13 cellular contexts compared by ENCODE assay signal in the genomic region with DNA sequence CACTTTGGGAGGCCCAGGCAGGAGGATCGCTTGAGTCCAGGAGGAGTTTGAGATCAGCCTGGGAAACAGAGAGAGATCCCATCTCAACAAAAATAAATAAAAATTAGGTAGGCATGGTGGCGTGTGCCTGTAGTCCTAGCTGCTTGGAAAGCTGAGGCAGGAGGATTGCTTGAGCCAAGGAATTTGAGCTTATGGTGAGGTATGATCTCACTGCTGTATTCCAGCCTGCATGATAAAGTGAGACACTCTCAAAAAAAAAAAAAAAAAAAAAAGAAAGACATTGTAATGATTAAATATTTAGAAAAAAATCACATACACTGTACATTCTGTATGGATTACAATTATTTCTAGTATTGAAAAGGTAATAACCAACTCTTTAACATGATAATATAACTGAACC.
DNase-seq lines count a peak whose midpoint lies in the region; ATAC-seq and TF ChIP-seq lines count a peak whose summit lies in the region.
"Had no signal": no experiment of that assay in that cellular context is flagged by ENCODE, and none has a peak within 500 bp of the region (broad histone marks: within the 10 kb centered on the region; RNA-seq: fewer than 3 reads in every experiment).

No MANE protein-coding gene starts in this region.

- ATAC-seq in GM21526 (IDR thresholded peaks at IDR 0.05; ENCODE audit: low FRiP score, unreplicated experiment) (no peak), HG03175 (IDR thresholded peaks at IDR 0.05; ENCODE audit: unreplicated experiment) (no peak)
- ATAC-seq in activated CD8-positive, alpha-beta memory T cell treated with anti-CD3 and anti-CD28 coated beads, Interleukin-2, amount 10 ng/mL, durations not matched to agents 7 days and 5 days: no peak

- H3K4me3 Mint-ChIP-seq in activated CD8-positive, alpha-beta memory T cell treated with anti-CD3 and anti-CD28 coated beads, Interleukin-2, amount 10 ng/mL, durations not matched to agents 7 days and 5 days: no peak overlapping the region
- H3K4me3 Mint-ChIP-seq: CD4-positive, CD25-positive, alpha-beta regulatory T cell had no signal

- H3K36me3 Mint-ChIP-seq in activated CD8-positive, alpha-beta memory T cell treated with anti-CD3 and anti-CD28 coated beads, Interleukin-2, amount 10 ng/mL, durations not matched to agents 7 days and 5 days: no peaks in the 10 kb centered on the region
- H3K36me3 Mint-ChIP-seq: CD4-positive, CD25-positive, alpha-beta regulatory T cell had no signal

- POLR2A ChIA-PET in HEK293T (lab: Yijun Ruan, JAX): no interaction called here

- H3K27me3 Mint-ChIP-seq in activated CD8-positive, alpha-beta memory T cell treated with anti-CD3 and anti-CD28 coated beads, Interleukin-2, amount 10 ng/mL, durations not matched to agents 7 days and 5 days: no peaks in the 10 kb centered on the region
- H3K27me3 Mint-ChIP-seq: CD4-positive, CD25-positive, alpha-beta regulatory T cell had no signal

- H3K4me1 Mint-ChIP-seq in activated CD8-positive, alpha-beta memory T cell treated with anti-CD3 and anti-CD28 coated beads, Interleukin-2, amount 10 ng/mL, durations not matched to agents 7 days and 5 days: no peaks in the 10 kb centered on the region
- H3K4me1 Mint-ChIP-seq: CD4-positive, CD25-positive, alpha-beta regulatory T cell had no signal

- DNase-seq in HEK293T (ENCODE audit: extremely low spot score) (no peak), amniotic epithelial cell (ENCODE audit: low read depth) (peak; percentile 28), fibroblast of mammary gland (ENCODE audit: low read depth) (peak; percentile 22), non-pigmented ciliary epithelial cell (ENCODE audit: low read depth) (peak; percentile 26)
- DNase-seq in activated CD8-positive, alpha-beta memory T cell treated with anti-CD3 and anti-CD28 coated beads, Interleukin-2, amount 10 ng/mL, durations not matched to agents 7 days and 5 days: no peak
- DNase-seq: ACHN; CD4-positive, CD25-positive, alpha-beta regulatory T cell; DMS53; GF-D8; HCEC 1CT had no signal

- CTCF ChIA-PET in HEK293T (lab: Yijun Ruan, JAX): no interaction called here
- CTCF ChIA-PET in activated CD8-positive, alpha-beta memory T cell treated with anti-CD3 and anti-CD28 coated beads, Interleukin-2, amount 10 ng/mL, durations not matched to agents 7 days and 5 days (lab: Charles Lee): no interaction called here

- no peak for TF ChIP-seq CTCF in fibroblast of mammary gland (conservative IDR thresholded peaks at IDR 0.05; ENCODE audit: control insufficient read depth, insufficient read depth, low read depth, low read length)

- no peaks in the 10 kb centered on the region for H3K9me3 Mint-ChIP-seq in activated CD8-positive, alpha-beta memory T cell treated with anti-CD3 and anti-CD28 coated beads, Interleukin-2, amount 10 ng/mL, durations not matched to agents 7 days and 5 days (ENCODE audit: low read depth)

- H3K4me3 ChIP-seq in fibroblast of mammary gland (ENCODE audit: control insufficient read depth, low read depth, low read length): no peak overlapping the region
- H3K4me3 ChIP-seq: BLaER1 treated with 17β-estradiol and CSF1 and Interleukin-3, amounts not matched to agents 10 nM and 100 nM had no signal

- H3K27ac Mint-ChIP-seq in activated CD8-positive, alpha-beta memory T cell treated with anti-CD3 and anti-CD28 coated beads, Interleukin-2, amount 10 ng/mL, durations not matched to agents 7 days and 5 days: no peak overlapping the region
- H3K27ac Mint-ChIP-seq: CD4-positive, CD25-positive, alpha-beta regulatory T cell had no signal

TF ChIP-seq in HEK293T, 16 proteins besides CTCF, POLR2A, EP300 and RAD21:
- TF ChIP-seq HDGF (IDR thresholded peaks at IDR 0.05; ENCODE audit: borderline replicate concordance): no peak
- TF ChIP-seq FOXK2 (IDR thresholded peaks at IDR 0.05): no peak
- no peak for TF ChIP-seq ARNT (IDR thresholded peaks at IDR 0.05)
- peak; percentile 68 for TF ChIP-seq ZNF384 (IDR thresholded peaks at IDR 0.05)
- no peak for TF ChIP-seq ELF4 (IDR thresholded peaks at IDR 0.05)

Comparison
In these comparisons a context has a peak if more than half of its experiments do, and no peak if none do; other contexts are left out.
1. DNase-seq: peak in amniotic epithelial cell (single experiment), fibroblast of mammary gland (single experiment) and non-pigmented ciliary epithelial cell (single experiment); none in HEK293T (single experiment) and activated CD8-positive, alpha-beta memory T cell treated with anti-CD3 and anti-CD28 coated beads, Interleukin-2, amount 10 ng/mL, durations not matched to agents 7 days and 5 days (single experiment).